8 cellular contexts compared by ENCODE assay signal in the genomic region with DNA sequence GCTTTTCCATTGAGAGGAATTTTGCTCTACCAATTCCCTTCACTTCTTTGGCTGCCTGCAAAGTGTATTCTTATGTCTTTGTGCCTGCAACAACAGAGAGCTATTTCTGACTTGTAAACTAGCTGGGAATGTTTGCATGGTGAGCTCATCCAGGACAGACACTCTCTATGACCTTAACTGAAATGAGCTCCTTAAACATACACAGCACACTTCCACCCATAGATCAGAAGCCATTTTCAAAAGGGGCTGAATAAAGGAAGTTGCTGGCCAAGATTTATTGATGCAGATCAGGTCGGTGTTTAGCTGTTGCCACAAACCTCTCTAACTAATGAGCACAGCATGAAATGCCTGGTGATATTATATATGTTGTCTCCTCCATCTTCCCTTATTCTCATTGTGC.
DNase-seq lines count a peak whose midpoint lies in the region; ATAC-seq and TF ChIP-seq lines count a peak whose summit lies in the region.

No MANE protein-coding gene starts in this region.

- H3K36me3 ChIP-seq in gastrocnemius medialis = peaks cover 0 to 5% of the 10 kb centered on the region in 2 donors

- in situ Hi-C loops in gastrocnemius medialis (cut with MboI; ENCODE audit: low sequenced_read_pairs in 4 of 4) = no loop called here

- H3K9me3 ChIP-seq in gastrocnemius medialis = no peaks in the 10 kb centered on the region

- peak overlapping the region in 2 of 4 donors; percentile 42 to 55 for H3K27ac ChIP-seq in gastrocnemius medialis

- no peaks in the 10 kb centered on the region for H3K27me3 ChIP-seq in gastrocnemius medialis

- H3K4me1 ChIP-seq in gastrocnemius medialis = peaks cover 21% of the 10 kb centered on the region in 2 donors

- H3K4me3 ChIP-seq in gastrocnemius medialis = no peak overlapping the region

- peak; percentile 92 for DNase-seq in HCEC 1CT
- DNase-seq in amniotic epithelial cell (ENCODE audit: low read depth) = peak; percentile 89
- DNase-seq in hepatic stellate cell (ENCODE audit: low spot score) = peak; percentile 43
- DNase-seq in gastrocnemius medialis = peak; percentile 3 to 18
- DNase-seq in DMS114 treated with DMSO at 0.1 percent for 48 hours (lab: John Stamatoyannopoulos, UW; ENCODE audit: unreplicated experiment) = no peak
- no peak for DNase-seq in stimulated activated CD4-positive, alpha-beta T cell treated with anti-CD3 and anti-CD28 coated beads, Interleukin-15, amount 100 ng/mL, for 24 hours
- DNase-seq in SHP77 (lab: John Stamatoyannopoulos, UW) = no peak

- intact Hi-C loops in gastrocnemius medialis (cut with DNase I; ENCODE audit: low total_unique reads) = no loop called here

- TF ChIP-seq CTCF in gastrocnemius medialis (IDR thresholded peaks at IDR 0.05 in 4 of 5, conservative IDR thresholded peaks at IDR 0.05 in 1 of 5) = no peak

- no peak for TF ChIP-seq POLR2A in gastrocnemius medialis (IDR thresholded peaks at IDR 0.05)

- ATAC-seq in gastrocnemius medialis (peak; percentile 97 to 100), HG03521 (IDR thresholded peaks at IDR 0.05; ENCODE audit: unreplicated experiment) (no peak)

Comparison
In these comparisons a context has a peak if more than half of its experiments do, and no peak if none do; other contexts are left out.
1. DNase-seq: peak in HCEC 1CT (single experiment), amniotic epithelial cell (single experiment), hepatic stellate cell (single experiment) and gastrocnemius medialis (2 of 2); none in DMS114 treated with DMSO at 0.1 percent for 48 hours (single experiment), stimulated activated CD4-positive, alpha-beta T cell treated with anti-CD3 and anti-CD28 coated beads, Interleukin-15, amount 100 ng/mL, for 24 hours (single experiment) and SHP77 (0 of 2).